Comparison of ENCODE assay signal across 37 cellular contexts in genomic region chr10:101262147-101262546, GRCh38. TPM values are rescaled to one million over a fixed set of nuclear protein-coding genes. Genes with fewer than 3 reads are reported as not detected.
"Had no signal": no experiment of that assay in that cellular context is flagged by ENCODE, and none has a peak within 500 bp of the region (broad histone marks: within the 10 kb centered on the region; RNA-seq: fewer than 3 reads in every experiment).

No MANE protein-coding gene starts in this region.

- H3K4me1 Mint-ChIP-seq: activated CD4-positive, alpha-beta T cell treated with anti-CD3 and anti-CD28 coated beads, Interleukin-2, amount 10 ng/mL, durations not matched to agents 24 days and 14 days had no signal

- H3K9me3 Mint-ChIP-seq: activated CD4-positive, alpha-beta T cell treated with anti-CD3 and anti-CD28 coated beads, Interleukin-2, amount 10 ng/mL, durations not matched to agents 24 days and 14 days; activated T-helper 2 cell treated with anti-CD3 and anti-CD28 coated beads, Interferon-gamma antibody, Interleukin-2, Interleukin-4, amounts not matched to agents 10 μg/mL and 5 μg/mL and 100 μg/mL, durations not matched to agents 14 hours and 24 hours and 36 hours had no signal

- H3K36me3 ChIP-seq: adrenal gland, Peyer's patch had no signal

- ATAC-seq: activated CD8-positive, alpha-beta T cell treated with anti-CD3 and anti-CD28 coated beads for 36 hours; activated naive CD4-positive, alpha-beta T cell treated with anti-CD3 and anti-CD28 coated beads, Interleukin-2, amount 50 U/mL, for 72 hours; body of pancreas; PC-3 had no signal

- H3K9me3 ChIP-seq: body of pancreas had no signal

- DNase-seq: activated CD4-positive, alpha-beta T cell treated with anti-CD3 and anti-CD28 coated beads, Interleukin-2, amount 10 ng/mL, durations not matched to agents 24 days and 14 days; activated CD4-positive, alpha-beta T cell treated with anti-CD3 and anti-CD28 coated beads, Interleukin-2, amount 50 U/mL, for 4 hours; activated CD8-positive, alpha-beta T cell treated with anti-CD3 and anti-CD28 coated beads for 36 hours; activated gamma-delta T cell; activated naive CD4-positive, alpha-beta T cell treated with Interleukin-2 at 50 U/mL for 16 hours; activated T-cell treated with anti-CD3 and anti-CD28 coated beads, Interleukin-2, amount 50 U/mL, for 24 hours; adrenal gland; body of pancreas; caudate nucleus; cerebellar nuclear complex; Karpas-422; NCI-H1105; NCI-H1417 treated with DMSO at 0.1 percent for 48 hours; NCI-H187 treated with DMSO at 0.1 percent for 48 hours; NCI-H2081; NCI-H2171 treated with DMSO at 0.1 percent for 48 hours; NCI-H2227 treated with DMSO at 0.1 percent for 48 hours; NCI-H446; NCI-H510A treated with DMSO at 0.1 percent for 48 hours; NCI-H526 treated with DMSO at 0.1 percent for 48 hours; NCI-H774; NK-92 treated with Interleukin-12 subunit alpha and Interleukin-12 subunit beta, amount 100 ng/mL, for 24 hours; PC-3; Peyer's patch; RPMI8226; SIG-M5; SW 1271; T-helper 1 cell; T-helper 2 cell; T-helper 9 cell had no signal

- H3K4me3 Mint-ChIP-seq: activated CD4-positive, alpha-beta T cell treated with anti-CD3 and anti-CD28 coated beads, Interleukin-2, amount 10 ng/mL, durations not matched to agents 24 days and 14 days; activated CD8-positive, alpha-beta T cell treated with anti-CD3 and anti-CD28 coated beads for 36 hours; activated T-cell treated with anti-CD3 and anti-CD28 coated beads, Interleukin-2, amount 50 U/mL, for 24 hours had no signal

- H3K4me3 ChIP-seq: adrenal gland, body of pancreas, Peyer's patch had no signal

- H3K4me1 ChIP-seq: adrenal gland, body of pancreas, Peyer's patch had no signal

- H3K27ac Mint-ChIP-seq: activated CD4-positive, alpha-beta T cell treated with anti-CD3 and anti-CD28 coated beads, Interleukin-2, amount 10 ng/mL, durations not matched to agents 24 days and 14 days; activated CD8-positive, alpha-beta T cell treated with anti-CD3 and anti-CD28 coated beads for 36 hours; activated naive CD4-positive, alpha-beta T cell treated with anti-CD3 and anti-CD28 coated beads, Interleukin-2, amount 50 U/mL, for 72 hours; activated T-cell treated with anti-CD3 and anti-CD28 coated beads, Interleukin-2, amount 50 U/mL, for 24 hours; activated T-helper 2 cell treated with anti-CD3 and anti-CD28 coated beads, Interferon-gamma antibody, Interleukin-2, Interleukin-4, amounts not matched to agents 10 μg/mL and 5 μg/mL and 100 μg/mL, durations not matched to agents 14 hours and 24 hours and 36 hours had no signal

- H3K36me3 Mint-ChIP-seq: activated naive CD4-positive, alpha-beta T cell treated with anti-CD3 and anti-CD28 coated beads, Interleukin-2, amount 50 U/mL, for 72 hours had no signal

- H3K27ac ChIP-seq: adrenal gland, body of pancreas, Peyer's patch, VCaP had no signal

RNA-seq across cellular contexts. Expression of gene LBX1, which starts 32.9 kb away (rescaled TPM):
- total RNA-seq: activated CD4-positive, alpha-beta T cell treated with anti-CD3 and anti-CD28 coated beads, Interleukin-2, amount 10 ng/mL, durations not matched to agents 24 days and 14 days; activated CD8-positive, alpha-beta T cell treated with anti-CD3 and anti-CD28 coated beads for 36 hours; activated naive CD4-positive, alpha-beta T cell treated with anti-CD3 and anti-CD28 coated beads, Interleukin-2, amount 50 U/mL, for 72 hours; activated T-helper 2 cell treated with anti-CD3 and anti-CD28 coated beads, Interferon-gamma antibody, Interleukin-2, Interleukin-4, amounts not matched to agents 10 μg/mL and 5 μg/mL and 100 μg/mL, durations not matched to agents 14 hours and 24 hours and 36 hours; astrocyte; body of pancreas; bronchial epithelial cell; MCF 10A; PC-3; Peyer's patch; SK-MEL-5 had no signal
